Comparison of ENCODE assay signal across 17 cellular contexts in the genomic region with DNA sequence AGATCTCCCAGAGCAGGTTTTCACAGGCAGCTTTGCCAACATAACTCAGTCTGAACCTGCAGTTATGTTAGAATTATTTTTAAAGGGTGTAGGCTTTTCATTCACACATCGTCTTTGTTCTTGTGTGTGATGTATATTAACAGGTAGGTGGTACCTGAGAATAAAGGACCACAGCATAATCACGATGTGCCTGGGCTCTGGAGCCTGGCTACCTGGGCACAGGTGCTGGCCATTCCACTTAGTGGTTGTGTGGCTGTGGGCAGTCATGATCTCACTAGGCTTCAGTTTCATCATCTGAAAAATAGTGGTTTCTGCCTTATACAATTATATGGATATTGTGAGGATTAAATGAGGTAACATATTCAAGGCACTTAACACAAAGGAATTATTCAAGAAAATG.
"Had no signal": no experiment of that assay in that cellular context is flagged by ENCODE, and none has a peak within 500 bp of the region (broad histone marks: within the 10 kb centered on the region; RNA-seq: fewer than 3 reads in every experiment).

No MANE protein-coding gene starts in this region.

- H3K9me3 ChIP-seq: ovary had no signal

- H3K27me3 ChIP-seq: brain microvascular endothelial cell, neural progenitor cell, ovary had no signal

- H3K4me3 ChIP-seq: neural progenitor cell, ovary had no signal

- H3K27ac ChIP-seq: brain microvascular endothelial cell, neural progenitor cell, ovary had no signal

- H2AFZ ChIP-seq: neural progenitor cell had no signal

- DNase-seq: activated CD4-positive, alpha-beta T cell treated with anti-CD3 and anti-CD28 coated beads for 36 hours; activated CD8-positive, alpha-beta T cell treated with anti-CD3 and anti-CD28 coated beads for 36 hours; activated naive CD8-positive, alpha-beta T cell treated with anti-CD3 and anti-CD28 coated beads, Interleukin-2, amount 10 ng/mL, durations not matched to agents 7 days and 5 days; activated T-cell treated with anti-CD3 and anti-CD28 coated beads, Interleukin-2, amount 50 U/mL, for 48 hours; anterior cingulate cortex; brain microvascular endothelial cell; cerebellar nuclear complex; effector memory CD4-positive, alpha-beta T cell; naive B cell; ovary; stimulated activated CD4-positive, alpha-beta T cell treated with anti-CD3 and anti-CD28 coated beads, Interleukin-15, amount 100 ng/mL, for 24 hours; stimulated activated CD4-positive, alpha-beta T cell treated with anti-CD3 and anti-CD28 coated beads, Interleukin-4, amount 100 ng/mL, for 1 hour; stimulated activated naive B cell treated with anti-CD40 and anti-IgM and Interleukin-4, amounts not matched to agents 10 μg/mL and 1 μg/mL and 100 μg/mL, for 72 hours; T-helper 17 cell had no signal

- H3K4me3 Mint-ChIP-seq: activated CD4-positive, alpha-beta T cell treated with anti-CD3 and anti-CD28 coated beads for 36 hours; activated CD8-positive, alpha-beta T cell treated with anti-CD3 and anti-CD28 coated beads for 36 hours; activated naive CD8-positive, alpha-beta T cell treated with anti-CD3 and anti-CD28 coated beads, Interleukin-2, amount 10 ng/mL, durations not matched to agents 7 days and 5 days; naive B cell; neural progenitor cell; stimulated activated naive B cell treated with anti-CD40 and anti-IgM and Interleukin-4, amounts not matched to agents 10 μg/mL and 1 μg/mL and 100 μg/mL, for 72 hours; T-helper 17 cell; type B pancreatic cell had no signal

- H3K36me3 Mint-ChIP-seq: activated naive CD8-positive, alpha-beta T cell treated with anti-CD3 and anti-CD28 coated beads, Interleukin-2, amount 10 ng/mL, durations not matched to agents 7 days and 5 days; naive B cell; neural progenitor cell; type B pancreatic cell had no signal

- H3K27ac Mint-ChIP-seq: activated CD4-positive, alpha-beta T cell treated with anti-CD3 and anti-CD28 coated beads for 36 hours; activated CD8-positive, alpha-beta T cell treated with anti-CD3 and anti-CD28 coated beads for 36 hours; activated naive CD8-positive, alpha-beta T cell treated with anti-CD3 and anti-CD28 coated beads, Interleukin-2, amount 10 ng/mL, durations not matched to agents 7 days and 5 days; neural progenitor cell; stimulated activated naive B cell treated with anti-CD40 and anti-IgM and Interleukin-4, amounts not matched to agents 10 μg/mL and 1 μg/mL and 100 μg/mL, for 72 hours; T-helper 17 cell; type B pancreatic cell had no signal

- H3K4me1 ChIP-seq: neural progenitor cell had no signal

- FAIRE-seq: islet of Langerhans had no signal

- H3K4me2 ChIP-seq: neural progenitor cell had no signal

- H3K27me3 Mint-ChIP-seq: type B pancreatic cell had no signal

- H3K36me3 ChIP-seq: brain microvascular endothelial cell, neural progenitor cell, ovary had no signal

- H3K9ac ChIP-seq: neural progenitor cell had no signal

- ATAC-seq: activated CD4-positive, alpha-beta T cell treated with anti-CD3 and anti-CD28 coated beads for 36 hours; activated CD8-positive, alpha-beta T cell treated with anti-CD3 and anti-CD28 coated beads for 36 hours; stimulated activated naive B cell treated with anti-CD40 and anti-IgM and Interleukin-4, amounts not matched to agents 10 μg/mL and 1 μg/mL and 100 μg/mL, for 72 hours; T-helper 17 cell had no signal

- H3K9me3 Mint-ChIP-seq: activated CD8-positive, alpha-beta T cell treated with anti-CD3 and anti-CD28 coated beads for 36 hours; activated naive CD8-positive, alpha-beta T cell treated with anti-CD3 and anti-CD28 coated beads, Interleukin-2, amount 10 ng/mL, durations not matched to agents 7 days and 5 days; neural progenitor cell; stimulated activated naive B cell treated with anti-CD40 and anti-IgM and Interleukin-4, amounts not matched to agents 10 μg/mL and 1 μg/mL and 100 μg/mL, for 72 hours; type B pancreatic cell had no signal

- H3K4me1 Mint-ChIP-seq: neural progenitor cell, T-helper 17 cell had no signal
